In the genomic region with DNA sequence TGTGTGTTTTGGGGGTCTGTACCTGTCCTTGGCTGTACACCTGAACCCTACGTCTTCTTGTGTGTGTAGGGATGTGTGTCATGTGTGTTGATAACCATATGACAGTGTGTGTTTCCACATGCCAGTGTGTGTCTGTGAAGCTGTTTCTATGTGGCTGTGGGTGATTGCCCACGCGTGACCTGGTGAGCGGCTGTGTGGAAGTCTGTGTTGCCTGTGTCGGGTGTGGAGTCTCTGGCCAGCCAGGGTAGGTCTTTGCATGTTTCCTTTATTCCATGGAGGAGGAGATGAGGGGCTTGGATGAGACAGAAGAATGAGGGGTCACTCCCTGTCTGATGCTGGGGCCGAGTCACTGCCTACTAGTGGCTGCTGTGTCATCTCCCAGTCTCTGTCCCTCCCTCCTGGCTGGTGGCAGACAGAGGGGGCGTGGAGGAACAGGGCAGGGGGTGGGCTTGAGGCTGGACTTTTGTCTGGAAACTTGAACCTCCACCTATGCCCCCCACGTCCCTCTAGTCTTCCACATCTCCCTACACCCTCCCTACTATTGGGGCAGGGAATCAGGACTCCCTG, we compare ENCODE assay signal across 1 cellular context.
TF ChIP-seq lines count a peak whose summit lies in the region.

No MANE protein-coding gene starts in this region.

TF ChIP-seq in IMR-90, 13 proteins besides CTCF, POLR2A, EP300 and RAD21:
- TF ChIP-seq SMC3 (IDR thresholded peaks at IDR 0.05; ENCODE audit: low read depth, low read length) (no peak), CHD1 (IDR thresholded peaks at IDR 0.05; ENCODE audit: low read depth, low read length) (no peak), MXI1 (IDR thresholded peaks at IDR 0.05; ENCODE audit: borderline replicate concordance, low read depth, low read length) (no peak), RCOR1 (IDR thresholded peaks at IDR 0.05; ENCODE audit: insufficient replicate concordance, low read length) (no peak), RFX5 (IDR thresholded peaks at IDR 0.05; ENCODE audit: low read depth, low read length) (no peak), MAZ (IDR thresholded peaks at IDR 0.05; ENCODE audit: borderline replicate concordance, low read depth, low read length) (no peak), CEBPB (IDR thresholded peaks at IDR 0.05; ENCODE audit: low read depth, low read length) (no peak), BHLHE40 (IDR thresholded peaks at IDR 0.05; ENCODE audit: low read depth, low read length) (no peak), MAFK (IDR thresholded peaks at IDR 0.05; ENCODE audit: low read depth, low read length) (no peak)
- TF ChIP-seq, protein P1, sequence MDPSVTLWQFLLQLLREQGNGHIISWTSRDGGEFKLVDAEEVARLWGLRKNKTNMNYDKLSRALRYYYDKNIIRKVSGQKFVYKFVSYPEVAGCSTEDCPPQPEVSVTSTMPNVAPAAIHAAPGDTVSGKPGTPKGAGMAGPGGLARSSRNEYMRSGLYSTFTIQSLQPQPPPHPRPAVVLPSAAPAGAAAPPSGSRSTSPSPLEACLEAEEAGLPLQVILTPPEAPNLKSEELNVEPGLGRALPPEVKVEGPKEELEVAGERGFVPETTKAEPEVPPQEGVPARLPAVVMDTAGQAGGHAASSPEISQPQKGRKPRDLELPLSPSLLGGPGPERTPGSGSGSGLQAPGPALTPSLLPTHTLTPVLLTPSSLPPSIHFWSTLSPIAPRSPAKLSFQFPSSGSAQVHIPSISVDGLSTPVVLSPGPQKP (IDR thresholded peaks at IDR 0.05; ENCODE audit: borderline replicate concordance, low read depth, low read length) = no peak
- TF ChIP-seq, protein P2, sequence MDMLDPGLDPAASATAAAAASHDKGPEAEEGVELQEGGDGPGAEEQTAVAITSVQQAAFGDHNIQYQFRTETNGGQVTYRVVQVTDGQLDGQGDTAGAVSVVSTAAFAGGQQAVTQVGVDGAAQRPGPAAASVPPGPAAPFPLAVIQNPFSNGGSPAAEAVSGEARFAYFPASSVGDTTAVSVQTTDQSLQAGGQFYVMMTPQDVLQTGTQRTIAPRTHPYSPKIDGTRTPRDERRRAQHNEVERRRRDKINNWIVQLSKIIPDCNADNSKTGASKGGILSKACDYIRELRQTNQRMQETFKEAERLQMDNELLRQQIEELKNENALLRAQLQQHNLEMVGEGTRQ (IDR thresholded peaks at IDR 0.05; ENCODE audit: low read depth, low read length) = no peak
